ENCODE assay signal across 8 cellular contexts in the genomic region with DNA sequence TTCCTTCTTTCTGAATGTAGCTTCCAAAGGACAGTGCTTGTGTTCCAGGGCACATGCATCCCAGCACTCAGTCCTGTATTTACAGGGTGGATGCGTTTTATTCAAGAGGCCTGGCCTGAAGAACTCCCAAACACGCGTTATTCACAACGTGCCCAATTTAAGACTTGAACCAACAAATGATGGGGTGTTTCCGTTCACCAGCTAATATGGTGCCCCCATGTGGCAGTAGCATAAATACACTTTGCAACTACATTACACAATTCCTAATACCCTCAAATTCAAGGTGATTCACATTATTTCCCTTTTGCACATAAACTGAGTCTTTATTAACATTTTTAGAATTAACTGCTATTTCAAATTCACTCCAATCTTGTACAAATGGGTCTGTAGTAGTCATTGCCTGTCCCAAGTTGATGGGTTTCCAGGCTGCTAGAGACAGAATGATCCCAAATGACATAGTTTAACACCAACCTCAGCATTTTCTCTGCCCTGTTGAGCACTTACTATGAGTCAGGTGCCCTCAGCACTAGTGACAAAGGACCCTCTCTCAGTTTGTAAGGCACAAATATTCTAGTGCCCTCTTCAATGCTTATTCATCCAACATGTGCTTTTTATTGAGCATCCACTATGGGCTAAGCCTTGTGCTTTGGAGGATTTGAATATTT. TPM values are rescaled to one million over a fixed set of nuclear protein-coding genes. Genes with fewer than 3 reads are reported as not detected.
DNase-seq lines count a peak whose midpoint lies in the region; ATAC-seq, FAIRE-seq and TF ChIP-seq lines count a peak whose summit lies in the region.

No MANE protein-coding gene starts in this region.

- H3K4me1 ChIP-seq in iPS DF 6.9 (ENCODE audit: control insufficient read depth, insufficient read depth, low read length), result no peaks in the 10 kb centered on the region
- peaks cover 10% of the 10 kb centered on the region for H3K4me1 ChIP-seq in vagina

- H3K27me3 ChIP-seq in SU-DHL-6 (ENCODE audit: low read length) (no peaks in the 10 kb centered on the region), iPS DF 6.9 (ENCODE audit: control insufficient read depth, insufficient read depth, low read length) (no peaks in the 10 kb centered on the region), vagina (no peaks in the 10 kb centered on the region)

- H3K79me2 ChIP-seq in SU-DHL-6 (ENCODE audit: insufficient read depth, low read length), result no peaks in the 10 kb centered on the region

- H3K27ac Mint-ChIP-seq in activated T-helper 1 cell treated with anti-CD3 and anti-CD28 coated beads, Interleukin-12 subunit alpha, Interleukin-12 subunit beta, Interleukin-2, Interleukin-4 antibody, amounts not matched to agents 30 ng/mL and 10 ng/mL and 1 ng/mL, durations not matched to agents 14 hours and 24 hours and 36 hours, result no peak overlapping the region

- no peak overlapping the region for H2AFZ ChIP-seq in SU-DHL-6 (ENCODE audit: low read depth, low read length, severe bottlenecking)

- WGBS in iPS DF 6.9 (ENCODE audit: insufficient coverage, insufficient read length), result no CpG with 5 or more reads among the region's 5 CpGs

- no peak for ATAC-seq in GM19035 (IDR thresholded peaks at IDR 0.05; ENCODE audit: unreplicated experiment)

- H3K9me3 ChIP-seq in SU-DHL-6 (ENCODE audit: insufficient read depth, low read length) (no peaks in the 10 kb centered on the region), iPS DF 6.9 (ENCODE audit: control insufficient read depth, insufficient read depth, low read length) (no peaks in the 10 kb centered on the region), vagina (no peaks in the 10 kb centered on the region)

- H3K4me3 ChIP-seq in AG10803 (ENCODE audit: low read length) (no peak overlapping the region), SU-DHL-6 (ENCODE audit: insufficient read depth, low read length, poor library complexity, severe bottlenecking) (no peak overlapping the region), iPS DF 6.9 (ENCODE audit: low read length) (no peak overlapping the region), vagina (no peak overlapping the region)

- H3K27ac ChIP-seq in SU-DHL-6 (ENCODE audit: low read depth, low read length), result no peak overlapping the region
- no peak overlapping the region for H3K27ac ChIP-seq in iPS DF 6.9 (ENCODE audit: low read length)
- no peak overlapping the region for H3K27ac ChIP-seq in vagina

- peak; percentile 14 for FAIRE-seq in GM19239 (lab: Jason Lieb, UNC)

- peaks cover 2% of the 10 kb centered on the region for H3K27me3 Mint-ChIP-seq in activated T-helper 1 cell treated with anti-CD3 and anti-CD28 coated beads, Interleukin-12 subunit alpha, Interleukin-12 subunit beta, Interleukin-2, Interleukin-4 antibody, amounts not matched to agents 30 ng/mL and 10 ng/mL and 1 ng/mL, durations not matched to agents 14 hours and 24 hours and 36 hours (ENCODE audit: insufficient read depth)

- DNase-seq in AG10803 (ENCODE audit: low read depth), result peak; percentile 35
- peak; percentile 21 for DNase-seq in GM19239 (ENCODE audit: insufficient read length, low spot score)
- DNase-seq in iPS DF 6.9 (ENCODE audit: low read depth, low spot score), result peak; percentile 7
- DNase-seq in activated T-helper 1 cell treated with anti-CD3 and anti-CD28 coated beads, Interleukin-12 subunit alpha, Interleukin-12 subunit beta, Interleukin-2, Interleukin-4 antibody, amounts not matched to agents 30 ng/mL and 10 ng/mL and 1 ng/mL, durations not matched to agents 14 hours and 24 hours and 36 hours (ENCODE audit: low spot score), result no peak
- no peak for DNase-seq in NCI-H1092 treated with DMSO at 0.1 percent for 48 hours (lab: John Stamatoyannopoulos, UW)
- no peak for DNase-seq in vagina (ENCODE audit: extremely low spot score in 2 of 2)

- H4K20me1 ChIP-seq in SU-DHL-6 (ENCODE audit: low read depth, low read length), result no peaks in the 10 kb centered on the region

- intact Hi-C loops in activated T-helper 1 cell treated with anti-CD3 and anti-CD28 coated beads, Interleukin-12 subunit alpha, Interleukin-12 subunit beta, Interleukin-2, Interleukin-4 antibody, amounts not matched to agents 30 ng/mL and 10 ng/mL and 1 ng/mL, durations not matched to agents 14 hours and 24 hours and 36 hours (cut with micrococcal nuclease), result no loop called here
- intact Hi-C loops in vagina (cut with DNase I), result no loop called here

- H3K9ac ChIP-seq in SU-DHL-6 (ENCODE audit: low read length), result no peak overlapping the region

- H3K4me3 Mint-ChIP-seq in activated T-helper 1 cell treated with anti-CD3 and anti-CD28 coated beads, Interleukin-12 subunit alpha, Interleukin-12 subunit beta, Interleukin-2, Interleukin-4 antibody, amounts not matched to agents 30 ng/mL and 10 ng/mL and 1 ng/mL, durations not matched to agents 14 hours and 24 hours and 36 hours, result no peak overlapping the region

- no peaks in the 10 kb centered on the region for H3K9me2 ChIP-seq in SU-DHL-6 (replicated peaks; ENCODE audit: insufficient read depth, low read length)

- TF ChIP-seq POLR2A in vagina (IDR thresholded peaks at IDR 0.05), result no peak

- peak; percentile 52 for TF ChIP-seq CTCF in AG10803 (conservative IDR thresholded peaks at IDR 0.05; ENCODE audit: low read length)
- TF ChIP-seq CTCF in SU-DHL-6 (IDR thresholded peaks at IDR 0.05; ENCODE audit: insufficient read depth, low read length, poor library complexity, severe bottlenecking), result peak; percentile 56
- TF ChIP-seq CTCF in vagina (IDR thresholded peaks at IDR 0.05), result no peak

- H3K4me1 Mint-ChIP-seq in activated T-helper 1 cell treated with anti-CD3 and anti-CD28 coated beads, Interleukin-12 subunit alpha, Interleukin-12 subunit beta, Interleukin-2, Interleukin-4 antibody, amounts not matched to agents 30 ng/mL and 10 ng/mL and 1 ng/mL, durations not matched to agents 14 hours and 24 hours and 36 hours (ENCODE audit: low read depth), result no peaks in the 10 kb centered on the region

- H3K9me3 Mint-ChIP-seq in activated T-helper 1 cell treated with anti-CD3 and anti-CD28 coated beads, Interleukin-12 subunit alpha, Interleukin-12 subunit beta, Interleukin-2, Interleukin-4 antibody, amounts not matched to agents 30 ng/mL and 10 ng/mL and 1 ng/mL, durations not matched to agents 14 hours and 24 hours and 36 hours, result no peaks in the 10 kb centered on the region

- H3K4me2 ChIP-seq in SU-DHL-6 (ENCODE audit: low read depth, low read length, poor library complexity, severe bottlenecking), result no peak overlapping the region

- H3K36me3 ChIP-seq in SU-DHL-6 (ENCODE audit: low read length) (no peaks in the 10 kb centered on the region), iPS DF 6.9 (ENCODE audit: control insufficient read depth, insufficient read depth, low read length) (no peaks in the 10 kb centered on the region), vagina (no peaks in the 10 kb centered on the region)

- no peaks in the 10 kb centered on the region for H3F3A ChIP-seq in SU-DHL-6 (ENCODE audit: insufficient read depth)

- H3K36me3 Mint-ChIP-seq in activated T-helper 1 cell treated with anti-CD3 and anti-CD28 coated beads, Interleukin-12 subunit alpha, Interleukin-12 subunit beta, Interleukin-2, Interleukin-4 antibody, amounts not matched to agents 30 ng/mL and 10 ng/mL and 1 ng/mL, durations not matched to agents 14 hours and 24 hours and 36 hours (ENCODE audit: low read depth), result no peaks in the 10 kb centered on the region

RNA-seq across cellular contexts. Expression of a gene that starts 26.9 kb away (rescaled TPM):
- total RNA-seq in activated T-helper 1 cell treated with anti-CD3 and anti-CD28 coated beads, Interleukin-12 subunit alpha, Interleukin-12 subunit beta, Interleukin-2, Interleukin-4 antibody, amounts not matched to agents 30 ng/mL and 10 ng/mL and 1 ng/mL, durations not matched to agents 14 hours and 24 hours and 36 hours, result not detected in 2 replicates
- 2.9 TPM for total RNA-seq in vagina

RNA-seq across cellular contexts. Expression of a gene that starts 50.7 kb away (rescaled TPM):
- 5.7 and 5.9 TPM in 2 replicates for total RNA-seq in activated T-helper 1 cell treated with anti-CD3 and anti-CD28 coated beads, Interleukin-12 subunit alpha, Interleukin-12 subunit beta, Interleukin-2, Interleukin-4 antibody, amounts not matched to agents 30 ng/mL and 10 ng/mL and 1 ng/mL, durations not matched to agents 14 hours and 24 hours and 36 hours
- total RNA-seq in vagina, result 4.2 TPM

Comparison
In these comparisons a context has a peak if more than half of its experiments do, and no peak if none do; other contexts are left out.
1. DNase-seq: peak in AG10803 (single experiment), GM19239 (single experiment) and iPS DF 6.9 (single experiment); none in activated T-helper 1 cell treated with anti-CD3 and anti-CD28 coated beads, Interleukin-12 subunit alpha, Interleukin-12 subunit beta, Interleukin-2, Interleukin-4 antibody, amounts not matched to agents 30 ng/mL and 10 ng/mL and 1 ng/mL, durations not matched to agents 14 hours and 24 hours and 36 hours (single experiment), NCI-H1092 treated with DMSO at 0.1 percent for 48 hours (single experiment) and vagina (0 of 2).
2. CTCF ChIP-seq: peak in AG10803 (single experiment) and SU-DHL-6 (single experiment); none in vagina (0 of 3).